ENCODE assay signal across 1 cellular context in the genomic region with DNA sequence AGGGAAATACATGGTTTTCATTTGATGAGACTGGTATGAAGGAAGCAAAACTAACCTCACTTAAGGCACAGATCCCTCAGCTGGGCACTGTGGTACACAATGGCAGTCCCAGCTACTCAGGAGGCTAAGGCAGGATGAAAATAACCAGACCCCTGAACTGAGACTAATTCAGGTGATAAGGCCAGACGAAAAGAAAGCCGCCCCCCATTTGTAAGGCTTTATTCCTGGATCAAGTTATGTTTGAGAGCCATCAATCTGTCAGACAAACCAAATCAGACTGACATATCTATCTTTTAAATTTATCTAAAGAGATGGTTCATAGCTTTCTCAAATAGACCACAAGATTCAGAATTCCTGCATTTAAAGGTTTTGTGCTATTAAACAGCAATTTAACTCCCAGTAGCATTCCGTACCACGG.
TF ChIP-seq lines count a peak whose summit lies in the region.

No MANE protein-coding gene starts in this region.

TF ChIP-seq in endothelial cell of umbilical vein, 7 proteins besides CTCF, POLR2A, EP300 and RAD21:
- TF ChIP-seq GATA2 (IDR thresholded peaks at IDR 0.05; ENCODE audit: insufficient read depth, insufficient read length, low read depth, low read length) (no peak), POLR2AphosphoS5 (IDR thresholded peaks at IDR 0.05; ENCODE audit: insufficient read depth, low read depth, low read length) (no peak), FOS (IDR thresholded peaks at IDR 0.05; ENCODE audit: borderline replicate concordance, insufficient read depth, low read length) (no peak), JUN (IDR thresholded peaks at IDR 0.05; ENCODE audit: borderline replicate concordance, insufficient read depth, insufficient read length, low read depth) (no peak), EZH2 (IDR thresholded peaks at IDR 0.05; ENCODE audit: borderline replicate concordance, low read depth, low read length, severe bottlenecking) (no peak), MYC (IDR thresholded peaks at IDR 0.05; ENCODE audit: low read depth, low read length) (no peak)
- TF ChIP-seq, protein P1, sequence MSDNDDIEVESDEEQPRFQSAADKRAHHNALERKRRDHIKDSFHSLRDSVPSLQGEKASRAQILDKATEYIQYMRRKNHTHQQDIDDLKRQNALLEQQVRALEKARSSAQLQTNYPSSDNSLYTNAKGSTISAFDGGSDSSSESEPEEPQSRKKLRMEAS (IDR thresholded peaks at IDR 0.05; ENCODE audit: insufficient read depth, insufficient read length), result no peak
